ENCODE assay signal across 12 cellular contexts in the genomic region with DNA sequence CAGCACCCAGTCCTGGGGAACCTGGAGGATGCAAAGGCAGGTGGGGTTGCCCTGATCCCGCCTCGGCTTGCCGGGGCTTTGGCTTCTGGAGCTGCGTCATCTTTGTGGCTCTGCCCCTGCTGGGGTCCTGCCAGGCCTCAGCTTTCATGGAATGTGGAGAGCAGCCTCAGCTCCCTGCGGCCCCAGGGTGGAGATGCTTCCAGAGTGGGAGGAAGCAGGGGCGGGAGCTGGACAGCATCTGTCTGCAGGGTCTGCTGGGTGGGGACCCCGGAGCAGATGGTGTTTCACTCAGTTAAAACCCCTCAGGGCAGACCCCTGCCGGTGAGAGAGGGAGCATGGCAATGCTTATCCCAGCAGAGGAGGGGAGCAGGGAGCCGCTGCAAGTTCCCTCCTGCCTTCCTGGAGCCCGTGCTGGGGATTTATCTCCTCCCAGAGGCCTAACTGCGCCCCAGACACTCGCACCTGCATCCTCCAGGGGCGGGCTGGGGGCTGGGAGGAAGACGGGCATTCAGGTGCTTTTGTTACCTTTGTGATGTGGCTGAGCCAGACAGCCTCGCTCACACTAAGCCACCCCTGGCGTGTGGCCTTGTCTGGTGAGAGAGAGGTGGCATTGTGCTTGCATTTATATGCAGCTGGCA. TPM values are rescaled to one million over a fixed set of nuclear protein-coding genes. Genes with fewer than 3 reads are reported as not detected.
DNase-seq lines count a peak whose midpoint lies in the region; ATAC-seq and TF ChIP-seq lines count a peak whose summit lies in the region.
"Had no signal": no experiment of that assay in that cellular context is flagged by ENCODE, and none has a peak within 500 bp of the region (broad histone marks: within the 10 kb centered on the region; RNA-seq: fewer than 3 reads in every experiment).

No MANE protein-coding gene starts in this region.

- CTCF ChIA-PET in AG04450 (lab: Charles Lee): interaction anchor here (1.7 kb wide), 1 partner anchor 158 kb away, joined by 9 read pairs; no protein-coding TSS in a partner anchor

- no peak overlapping the region for H3K4me3 Mint-ChIP-seq in HFFc6
- H3K4me3 Mint-ChIP-seq: activated naive CD8-positive, alpha-beta T cell treated with anti-CD3 and anti-CD28 coated beads for 36 hours had no signal

- H3K4me1 Mint-ChIP-seq in HFFc6 (ENCODE audit: low read depth): peaks cover under 1% of the 10 kb centered on the region
- H3K4me1 Mint-ChIP-seq: activated naive CD8-positive, alpha-beta T cell treated with anti-CD3 and anti-CD28 coated beads for 36 hours had no signal

- no peak overlapping the region for H3K27ac Mint-ChIP-seq in HFFc6
- H3K27ac Mint-ChIP-seq: activated naive CD8-positive, alpha-beta T cell treated with anti-CD3 and anti-CD28 coated beads for 36 hours had no signal

- peaks cover 14% of the 10 kb centered on the region for H3K4me1 ChIP-seq in mucosa of descending colon (ENCODE audit: low read depth)

- no peaks in the 10 kb centered on the region for H3K27me3 ChIP-seq in AG04450 (ENCODE audit: control insufficient read depth, insufficient read depth, low read length)

- DNase-seq in AG04450 (ENCODE audit: low read depth, low spot score) (peak; percentile 47), HFFc6 (no peak), astrocyte of the hippocampus (ENCODE audit: low read depth, low spot score) (peak; percentile 90), iPS-NIHi11 (ENCODE audit: low spot score) (peak; percentile 75), D341Med (ENCODE audit: low spot score) (no peak), mucosa of descending colon (no peak), UCSD-AML1 (lab: John Stamatoyannopoulos, UW; ENCODE audit: unreplicated experiment) (no peak)
- DNase-seq: activated CD4-positive, CD25-positive, alpha-beta regulatory T cell treated with anti-CD3 and anti-CD28 coated beads, Interleukin-2, amount 50 U/mL, for 72 hours; activated naive CD8-positive, alpha-beta T cell treated with anti-CD3 and anti-CD28 coated beads for 36 hours; C1 segment of cervical spinal cord; stimulated activated CD4-positive, alpha-beta T cell treated with anti-CD3 and anti-CD28 coated beads, Interleukin-2, amount 100 ng/mL, for 48 hours had no signal

- ATAC-seq in GM19324 (IDR thresholded peaks at IDR 0.05; ENCODE audit: low FRiP score, unreplicated experiment) (no peak), mucosa of descending colon (no peak)

- POLR2A ChIA-PET in AG04450 (lab: Yijun Ruan, JAX): interaction anchor here (1.2 to 1.5 kb wide), 2 partner anchors 10 to 14 kb away, joined by 4 to 6 read pairs; no protein-coding TSS in a partner anchor

- no peak overlapping the region for H3K4me3 ChIP-seq in AG04450 (ENCODE audit: low read depth, low read length)
- no peak overlapping the region for H3K4me3 ChIP-seq in mucosa of descending colon

- no peaks in the 10 kb centered on the region for H3K36me3 ChIP-seq in mucosa of descending colon (ENCODE audit: low read depth)

- peaks cover 64% of the 10 kb centered on the region for H3K27me3 Mint-ChIP-seq in HFFc6 (ENCODE audit: insufficient read depth)

- TF ChIP-seq CTCF in AG04450 (IDR thresholded peaks at IDR 0.05; ENCODE audit: low read depth, low read length) (peak; percentile 24), HFFc6 (IDR thresholded peaks at IDR 0.05) (peak; percentile 24), mucosa of descending colon (IDR thresholded peaks at IDR 0.05) (no peak)

- no peaks in the 10 kb centered on the region for H3K9me3 ChIP-seq in AG04450 (ENCODE audit: control insufficient read depth, insufficient read depth, low read length)
- no peaks in the 10 kb centered on the region for H3K9me3 ChIP-seq in mucosa of descending colon

- no peaks in the 10 kb centered on the region for H3K9me3 Mint-ChIP-seq in HFFc6
- H3K9me3 Mint-ChIP-seq: activated naive CD8-positive, alpha-beta T cell treated with anti-CD3 and anti-CD28 coated beads for 36 hours had no signal

- intact Hi-C loops in mucosa of descending colon (cut with DNase I, micrococcal nuclease): no loop called here

- H3K27ac ChIP-seq in AG04450 (ENCODE audit: low read depth, low read length): peak overlapping the region; percentile 21

- peaks cover 5% of the 10 kb centered on the region; the same call in 1 of the 2 replicates for H3K36me3 Mint-ChIP-seq in HFFc6 (ENCODE audit: low read depth)
- H3K36me3 Mint-ChIP-seq: activated naive CD8-positive, alpha-beta T cell treated with anti-CD3 and anti-CD28 coated beads for 36 hours had no signal

RNA-seq across cellular contexts. Expression of a gene that starts 15.7 kb away (rescaled TPM):
- 0.55 and 0.68 TPM in 2 replicates for polyA plus RNA-seq in AG04450 (2011; rRNA removed)
- 0.91 and 1.5 TPM in 2 replicates for polyA minus RNA-seq in AG04450 (2011; rRNA and poly(A)+ RNA removed)
- total RNA-seq in HFFc6 (2021; fragmentation: NEBNext Ultra II Directional; extraction: Animal tissue kit (Norgen Biotek cat#: 25700)): not detected
- under 1 TPM in 2 of 3 donors, not detected in 1; 0.36 to 0.51 TPM for total RNA-seq in mucosa of descending colon

Comparison
In these comparisons a context has a peak if more than half of its experiments do, and no peak if none do; other contexts are left out.
1. DNase-seq: peak in AG04450 (single experiment), astrocyte of the hippocampus (single experiment) and iPS-NIHi11 (single experiment); none in HFFc6 (single experiment), D341Med (single experiment), mucosa of descending colon (0 of 3) and UCSD-AML1 (single experiment).